In genomic region chr4:111678466-111678865, GRCh38 we compare ENCODE assay signal across 15 cellular contexts.
A peak's percentile ranks its signal among the peaks of the same experiment; 100 is the strongest.
DNase-seq lines count a peak whose midpoint lies in the region; ATAC-seq and TF ChIP-seq lines count a peak whose summit lies in the region.
"Had no signal": no experiment of that assay in that cellular context is flagged by ENCODE, and none has a peak within 500 bp of the region (broad histone marks: within the 10 kb centered on the region; RNA-seq: fewer than 3 reads in every experiment).

No MANE protein-coding gene starts in this region.

- H3K27ac ChIP-seq in RWPE2 (ENCODE audit: poor library complexity, severe bottlenecking) (no peak overlapping the region), epithelial cell of prostate (no peak overlapping the region), SJCRH30 (no peak overlapping the region)

- no peaks in the 10 kb centered on the region for H3K36me3 ChIP-seq in RWPE2 (ENCODE audit: low read depth)
- no peaks in the 10 kb centered on the region for H3K36me3 ChIP-seq in SJCRH30

- ATAC-seq in RWPE2 (ENCODE audit: low read depth) (peak; percentile 56), HG02642 (IDR thresholded peaks at IDR 0.05; ENCODE audit: poor library complexity, unreplicated experiment) (no peak), GM21447 (IDR thresholded peaks at IDR 0.05; ENCODE audit: unreplicated experiment) (no peak)
- ATAC-seq: naive thymus-derived CD4-positive, alpha-beta T cell; stimulated activated naive CD8-positive, alpha-beta T cell treated with anti-CD3 and anti-CD28 coated beads, Interleukin-15, amount 100 ng/mL, for 72 hours had no signal

- H3K4me1 ChIP-seq in RWPE2 (ENCODE audit: insufficient read depth, poor library complexity, severe bottlenecking) (peaks cover 2% of the 10 kb centered on the region), SJCRH30 (no peaks in the 10 kb centered on the region)

- no peaks in the 10 kb centered on the region for H3K27me3 ChIP-seq in RWPE2 (ENCODE audit: insufficient read depth, poor library complexity, severe bottlenecking)
- no peaks in the 10 kb centered on the region for H3K27me3 ChIP-seq in SJCRH30

- peak; percentile 97 for DNase-seq in GM04503 (ENCODE audit: low read depth)
- DNase-seq in RWPE2 (ENCODE audit: low spot score) = no peak
- DNase-seq in epithelial cell of prostate (ENCODE audit: low read depth, low spot score) = peak; percentile 20
- peak; percentile 83 for DNase-seq in non-pigmented ciliary epithelial cell (ENCODE audit: low read depth)
- DNase-seq in SJCRH30 = no peak
- no peak for DNase-seq in NCI-H1092 treated with DMSO at 0.1 percent for 48 hours (lab: John Stamatoyannopoulos, UW)
- DNase-seq: activated T-cell treated with anti-CD3 and anti-CD28 coated beads, Interleukin-2, amount 50 U/mL, for 48 hours; amygdala; naive thymus-derived CD4-positive, alpha-beta T cell; NCI-H1092; NCI-H2227 treated with DMSO at 0.1 percent for 48 hours; OCI-M1; stimulated activated naive CD8-positive, alpha-beta T cell treated with anti-CD3 and anti-CD28 coated beads, Interleukin-15, amount 100 ng/mL, for 72 hours had no signal

- no peaks in the 10 kb centered on the region for H3K9me3 ChIP-seq in RWPE2 (ENCODE audit: severe bottlenecking)
- no peaks in the 10 kb centered on the region for H3K9me3 ChIP-seq in SJCRH30 (replicated peaks)

- TF ChIP-seq CTCF in RWPE2 (IDR thresholded peaks at IDR 0.05; ENCODE audit: poor library complexity, severe bottlenecking) = no peak

- H3K4me3 ChIP-seq in RWPE2 (ENCODE audit: severe bottlenecking) = no peak overlapping the region
- H3K4me3 ChIP-seq in SJCRH30 = no peak overlapping the region

Comparison
In these comparisons a context has a peak if more than half of its experiments do, and no peak if none do; other contexts are left out.
1. DNase-seq: peak in GM04503 (single experiment), epithelial cell of prostate (single experiment) and non-pigmented ciliary epithelial cell (single experiment); none in RWPE2 (single experiment), SJCRH30 (0 of 2) and NCI-H1092 treated with DMSO at 0.1 percent for 48 hours (single experiment).